In the genomic region with DNA sequence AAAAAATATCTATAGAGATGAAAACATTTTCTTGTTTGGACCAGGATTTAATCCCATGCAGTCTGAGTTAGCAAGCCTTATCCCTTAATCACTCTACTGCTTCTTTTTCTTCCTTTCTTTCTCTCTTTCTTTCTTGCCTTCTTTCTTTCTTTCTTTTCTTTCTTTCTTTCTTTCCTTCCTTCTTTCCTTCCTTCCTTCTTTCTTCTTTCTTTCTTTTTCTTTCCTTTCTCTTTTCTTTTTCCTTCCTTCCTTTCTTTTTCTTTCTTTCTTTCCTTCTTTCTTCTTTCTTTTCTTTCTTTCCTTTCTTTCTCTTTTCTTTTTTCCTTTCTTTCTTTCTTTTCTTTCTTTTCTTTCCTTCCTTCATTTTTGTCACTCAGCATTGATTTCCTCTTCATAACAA, we compare ENCODE assay signal across 30 cellular contexts.
"Had no signal": no experiment of that assay in that cellular context is flagged by ENCODE, and none has a peak within 500 bp of the region (broad histone marks: within the 10 kb centered on the region; RNA-seq: fewer than 3 reads in every experiment).

No MANE protein-coding gene starts in this region.

- H3K27me3 ChIP-seq: brain microvascular endothelial cell, dorsolateral prefrontal cortex had no signal

- H3K36me3 Mint-ChIP-seq: activated CD4-positive, alpha-beta memory T cell treated with anti-CD3 and anti-CD28 coated beads for 36 hours; activated naive CD8-positive, alpha-beta T cell had no signal

- H3K27me3 Mint-ChIP-seq: activated CD4-positive, alpha-beta memory T cell treated with anti-CD3 and anti-CD28 coated beads for 36 hours; activated CD4-positive, alpha-beta T cell treated with anti-CD3 and anti-CD28 coated beads for 36 hours; activated naive CD8-positive, alpha-beta T cell; central memory CD8-positive, alpha-beta T cell; dendritic cell treated with granulocyte-macrophage colony-stimulating factor and Interleukin-4, amounts not matched to agents 40 ng/mL and 50 ng/mL, for 4 days; T-helper 17 cell had no signal

- DNase-seq: activated CD4-positive, alpha-beta memory T cell treated with anti-CD3 and anti-CD28 coated beads for 36 hours; activated CD4-positive, alpha-beta T cell treated with anti-CD3 and anti-CD28 coated beads for 36 hours; activated CD4-positive, alpha-beta T cell treated with anti-CD3 and anti-CD28 coated beads, Interleukin-2, amount 50 U/mL, for 1 hour; activated CD4-positive, CD25-positive, alpha-beta regulatory T cell; activated CD4-positive, CD25-positive, alpha-beta regulatory T cell treated with anti-CD3 and anti-CD28 coated beads, Interleukin-2, amount 50 U/mL, for 72 hours; activated CD8-positive, alpha-beta memory T cell treated with anti-CD3 and anti-CD28 coated beads for 24 hours; activated gamma-delta T cell; activated naive CD4-positive, alpha-beta T cell; activated naive CD4-positive, alpha-beta T cell treated with anti-CD3 and anti-CD28 coated beads, Interleukin-2, amount 50 U/mL, for 16 hours; activated T-cell treated with anti-CD3 and anti-CD28 coated beads, Interleukin-2, amount 50 U/mL, for 1 hour; activated T-cell treated with anti-CD3 and anti-CD28 coated beads, Interleukin-2, amount 50 U/mL, for 48 hours; amniotic stem cell; anterior cingulate cortex; brain microvascular endothelial cell; dorsolateral prefrontal cortex; effector memory CD4-positive, alpha-beta T cell; endodermal cell; foreskin fibroblast; head of caudate nucleus; hippocampal formation; T-helper 1 cell; T-helper 17 cell; T1000; WERI-Rb-1 had no signal

- H3K27ac Mint-ChIP-seq: activated CD4-positive, alpha-beta memory T cell treated with anti-CD3 and anti-CD28 coated beads for 36 hours; activated CD4-positive, alpha-beta T cell treated with anti-CD3 and anti-CD28 coated beads for 36 hours; activated naive CD8-positive, alpha-beta T cell; dendritic cell treated with granulocyte-macrophage colony-stimulating factor and Interleukin-4, amounts not matched to agents 40 ng/mL and 50 ng/mL, for 4 days; endodermal cell; T-helper 17 cell; T-helper 2 cell treated with Interferon-gamma antibody and Interleukin-4, amounts not matched to agents 5 μg/mL and 100 μg/mL, for 36 hours had no signal

- H3K4me3 Mint-ChIP-seq: activated CD4-positive, alpha-beta memory T cell treated with anti-CD3 and anti-CD28 coated beads for 36 hours; activated CD4-positive, alpha-beta T cell treated with anti-CD3 and anti-CD28 coated beads for 36 hours; activated naive CD8-positive, alpha-beta T cell; central memory CD8-positive, alpha-beta T cell; dendritic cell treated with granulocyte-macrophage colony-stimulating factor and Interleukin-4, amounts not matched to agents 40 ng/mL and 50 ng/mL, for 4 days; endodermal cell; T-helper 17 cell; T-helper 2 cell treated with Interferon-gamma antibody and Interleukin-4, amounts not matched to agents 5 μg/mL and 100 μg/mL, for 36 hours had no signal

- H3K27ac ChIP-seq: brain microvascular endothelial cell, coronary artery, dorsolateral prefrontal cortex, WERI-Rb-1 had no signal

- ATAC-seq: activated CD4-positive, alpha-beta T cell treated with anti-CD3 and anti-CD28 coated beads for 36 hours; esophagus mucosa; T-helper 17 cell had no signal

- H3K4me1 Mint-ChIP-seq: activated CD4-positive, alpha-beta T cell treated with anti-CD3 and anti-CD28 coated beads for 36 hours; central memory CD8-positive, alpha-beta T cell; endodermal cell; T-helper 17 cell had no signal
